In the genomic region with DNA sequence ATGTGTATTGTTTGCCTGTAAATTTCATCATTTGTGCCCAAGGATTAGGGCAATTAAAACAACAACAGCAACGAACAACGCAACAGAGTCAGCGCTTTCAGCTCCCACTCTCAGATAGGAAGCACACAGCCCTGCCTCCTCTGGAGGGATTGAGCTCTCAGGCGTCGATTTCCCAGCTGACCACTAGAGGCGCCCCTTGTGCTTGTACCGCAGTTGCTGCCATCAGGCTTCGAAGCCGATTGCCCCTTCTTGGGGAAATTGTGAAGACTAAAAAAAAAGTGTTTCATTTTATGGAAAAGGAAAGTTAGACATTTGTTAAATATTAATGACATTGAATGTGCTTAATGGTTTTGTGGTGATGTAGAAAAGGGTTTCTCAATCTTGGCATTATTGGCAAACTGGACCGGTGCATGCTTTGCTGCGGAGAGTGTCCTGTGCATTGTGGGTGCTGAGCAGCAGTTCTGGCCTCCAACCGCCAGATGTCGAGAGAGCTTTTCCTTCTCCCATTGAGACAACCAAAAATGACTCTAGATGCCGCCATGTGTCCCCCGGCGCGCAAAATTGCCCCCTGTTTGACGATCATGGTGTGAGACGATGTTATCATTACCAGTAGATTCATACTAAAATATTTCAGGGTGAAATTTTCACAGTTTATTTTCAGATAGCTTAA, we compare ENCODE assay signal across 11 cellular contexts.
A peak's percentile ranks its signal among the peaks of the same experiment; 100 is the strongest.
DNase-seq lines count a peak whose midpoint lies in the region; ATAC-seq and TF ChIP-seq lines count a peak whose summit lies in the region.
"Had no signal": no experiment of that assay in that cellular context is flagged by ENCODE, and none has a peak within 500 bp of the region (broad histone marks: within the 10 kb centered on the region; RNA-seq: fewer than 3 reads in every experiment).

No MANE protein-coding gene starts in this region.

- no peaks in the 10 kb centered on the region for H3K9me3 Mint-ChIP-seq in activated naive CD8-positive, alpha-beta T cell treated with anti-CD3 and anti-CD28 coated beads for 36 hours
- H3K9me3 Mint-ChIP-seq: activated B cell treated with CpG ODN at 0.5 μM for 24 hours, memory B cell had no signal

- no peaks in the 10 kb centered on the region for H3K36me3 Mint-ChIP-seq in activated naive CD8-positive, alpha-beta T cell treated with anti-CD3 and anti-CD28 coated beads for 36 hours
- H3K36me3 Mint-ChIP-seq: CD4-positive, CD25-positive, alpha-beta regulatory T cell; memory B cell had no signal

- peak; percentile 86 for ATAC-seq in left lobe of liver
- no peak for ATAC-seq in GM19023 (IDR thresholded peaks at IDR 0.05; ENCODE audit: unreplicated experiment)

- no peak for TF ChIP-seq CTCF in coronary artery (IDR thresholded peaks at IDR 0.05)

- in situ Hi-C loops in KBM-7 (cut with MboI; ENCODE audit: low pct_unique_long_range_greater_than_20kb, low sequenced_read_pairs), result no loop called here

- DNase-seq in SIG-M5 treated with dmso at 0.1 percent for 504 hours (lab: John Stamatoyannopoulos, UW; ENCODE audit: unreplicated experiment) (peak; percentile 0), SIG-M5 (lab: John Stamatoyannopoulos, UW) (no peak), KBM-7 (peak; percentile 51), left lobe of liver (ENCODE audit: low spot score) (no peak), coronary artery (ENCODE audit: low spot score) (no peak), AG08395 (ENCODE audit: low spot score) (no peak)
- peak; percentile 15 for DNase-seq in activated naive CD8-positive, alpha-beta T cell treated with anti-CD3 and anti-CD28 coated beads for 36 hours
- DNase-seq: activated B cell treated with CpG ODN at 0.5 μM for 24 hours had no signal

- H3K27ac ChIP-seq in coronary artery, result no peak overlapping the region

- peaks cover 7% of the 10 kb centered on the region for H3K27me3 Mint-ChIP-seq in activated naive CD8-positive, alpha-beta T cell treated with anti-CD3 and anti-CD28 coated beads for 36 hours
- H3K27me3 Mint-ChIP-seq: activated B cell treated with CpG ODN at 0.5 μM for 24 hours; CD4-positive, CD25-positive, alpha-beta regulatory T cell; memory B cell had no signal

- H3K4me3 ChIP-seq in coronary artery, result no peak overlapping the region

- H3K4me3 Mint-ChIP-seq in activated naive CD8-positive, alpha-beta T cell treated with anti-CD3 and anti-CD28 coated beads for 36 hours, result no peak overlapping the region
- H3K4me3 Mint-ChIP-seq: activated B cell treated with CpG ODN at 0.5 μM for 24 hours, memory B cell had no signal

- H3K27ac Mint-ChIP-seq in activated naive CD8-positive, alpha-beta T cell treated with anti-CD3 and anti-CD28 coated beads for 36 hours, result no peak overlapping the region
- H3K27ac Mint-ChIP-seq: activated B cell treated with CpG ODN at 0.5 μM for 24 hours; CD4-positive, CD25-positive, alpha-beta regulatory T cell; memory B cell had no signal

- H3K4me1 Mint-ChIP-seq in activated naive CD8-positive, alpha-beta T cell treated with anti-CD3 and anti-CD28 coated beads for 36 hours, result no peaks in the 10 kb centered on the region
- H3K4me1 Mint-ChIP-seq: activated B cell treated with CpG ODN at 0.5 μM for 24 hours; CD4-positive, CD25-positive, alpha-beta regulatory T cell; memory B cell had no signal

Comparison
In these comparisons a context has a peak if more than half of its experiments do, and no peak if none do; other contexts are left out.
1. DNase-seq: peak in SIG-M5 treated with dmso at 0.1 percent for 504 hours (single experiment), KBM-7 (single experiment) and activated naive CD8-positive, alpha-beta T cell treated with anti-CD3 and anti-CD28 coated beads for 36 hours (single experiment); none in SIG-M5 (single experiment), left lobe of liver (single experiment), coronary artery (single experiment) and AG08395 (single experiment).